ENCODE assay signal across 9 cellular contexts in genomic region chr15:55774113-55774970, GRCh38. TPM values are rescaled to one million over a fixed set of nuclear protein-coding genes. Genes with fewer than 3 reads are reported as not detected.
DNase-seq lines count a peak whose midpoint lies in the region; ATAC-seq and TF ChIP-seq lines count a peak whose summit lies in the region.
"Had no signal": no experiment of that assay in that cellular context is flagged by ENCODE, and none has a peak within 500 bp of the region (broad histone marks: within the 10 kb centered on the region; RNA-seq: fewer than 3 reads in every experiment).

No MANE protein-coding gene starts in this region.

- H3K4me1 ChIP-seq in lower lobe of right lung (no peaks in the 10 kb centered on the region), suprapubic skin (no peaks in the 10 kb centered on the region)

- no peaks in the 10 kb centered on the region for H3K9me3 ChIP-seq in lower lobe of right lung
- H3K9me3 ChIP-seq in suprapubic skin, result no peaks in the 10 kb centered on the region

- H3K27ac ChIP-seq in brain microvascular endothelial cell (no peak overlapping the region), lower lobe of right lung (no peak overlapping the region), suprapubic skin (no peak overlapping the region)

- intact Hi-C loops in lower lobe of right lung (cut with DNase I), result no loop called here

- H3K36me3 ChIP-seq in brain microvascular endothelial cell (replicated peaks), result no peaks in the 10 kb centered on the region
- H3K36me3 ChIP-seq in lower lobe of right lung, result no peaks in the 10 kb centered on the region
- no peaks in the 10 kb centered on the region for H3K36me3 ChIP-seq in suprapubic skin

- CTCF ChIA-PET in T-cell (lab: Charles Lee), result interaction anchor here (0.7 to 1.1 kb wide), 2 partner anchors 23 to 121 kb away, joined by 3 to 5 read pairs; no protein-coding TSS in a partner anchor

- no peaks in the 10 kb centered on the region for H3K4me1 Mint-ChIP-seq in T-cell

- H3K36me3 Mint-ChIP-seq in T-cell, result no peaks in the 10 kb centered on the region

- ATAC-seq in HG03280 (IDR thresholded peaks at IDR 0.05; ENCODE audit: unreplicated experiment) (peak; percentile 65), T-cell (replicated peaks in 1 of 4) (peak in 1 of 4 experiments; percentile 32), lower lobe of right lung (peak; percentile 59 to 80)

- peak; percentile 74 for TF ChIP-seq CTCF in brain microvascular endothelial cell (IDR thresholded peaks at IDR 0.05; ENCODE audit: low read depth, low read length, missing control alignments)
- TF ChIP-seq CTCF in lower lobe of right lung (IDR thresholded peaks at IDR 0.05), result peak; percentile 76
- peak in 1 of 2 donors; percentile 64 for TF ChIP-seq CTCF in suprapubic skin (IDR thresholded peaks at IDR 0.05)

- WGBS in suprapubic skin, result 67% methylated on average over 9 of the region's 9 CpGs

- H3K4me3 Mint-ChIP-seq in T-cell, result no peak overlapping the region

- in situ Hi-C loops in brain microvascular endothelial cell (cut with HindIII; ENCODE audit: low pct_ligation_motif_present, low sequenced_read_pairs), result no loop called here

- TF ChIP-seq EP300 in suprapubic skin (IDR thresholded peaks at IDR 0.05), result no peak

- TF ChIP-seq POLR2A in suprapubic skin (IDR thresholded peaks at IDR 0.05), result no peak

- peaks cover 5 to 28% of the 10 kb centered on the region in 2 donors for H3K27me3 Mint-ChIP-seq in T-cell

- POLR2A ChIA-PET in T-cell (lab: Charles Lee), result no interaction called here

- DNase-seq in NCI-H1436 (lab: John Stamatoyannopoulos, UW) (peak; percentile 11), NCI-H1436 treated with DMSO at 0.1 percent for 48 hours (lab: John Stamatoyannopoulos, UW) (no peak), T-cell (peak in 22 of 34 experiments; percentile 0 to 33 (median 10)), brain microvascular endothelial cell (peak; percentile 44), lower lobe of right lung (no peak), suprapubic skin (ENCODE audit: low spot score in 2 of 2) (no peak)
- DNase-seq in stimulated activated naive CD4-positive, alpha-beta T cell treated with Interleukin-2 at 50 U/mL for 16 hours (lab: John Stamatoyannopoulos, UW), result peak; percentile 28

- H3K27me3 ChIP-seq in brain microvascular endothelial cell (replicated peaks) (no peaks in the 10 kb centered on the region), lower lobe of right lung (ENCODE audit: low read depth) (no peaks in the 10 kb centered on the region), suprapubic skin (no peaks in the 10 kb centered on the region)

- H3K9me3 Mint-ChIP-seq in T-cell, result no peaks in the 10 kb centered on the region
- H3K9me3 Mint-ChIP-seq: activated naive CD4-positive, alpha-beta T cell treated with anti-CD3 and anti-CD28 coated beads, Interleukin-2, amount 50 U/mL, for 72 hours had no signal

- H3K4me3 ChIP-seq in brain microvascular endothelial cell (ENCODE audit: low read depth, low read length) (no peak overlapping the region), lower lobe of right lung (no peak overlapping the region), suprapubic skin (no peak overlapping the region)

- no peak overlapping the region for H3K27ac Mint-ChIP-seq in T-cell
- H3K27ac Mint-ChIP-seq: activated naive CD4-positive, alpha-beta T cell treated with anti-CD3 and anti-CD28 coated beads, Interleukin-2, amount 50 U/mL, for 72 hours had no signal

RNA-seq across cellular contexts. Expression of gene PRTG, which starts 31.4 kb away (rescaled TPM):
- total RNA-seq in T-cell (under 1 TPM in 3 of 5 donors, not detected in 2; 0.06 to 0.16 (median 0.09) TPM), lower lobe of right lung (10.5 TPM), suprapubic skin (under 1 TPM in 3 of 4 donors, not detected in 1; 0.08 to 0.49 (median 0.24) TPM)
- total RNA-seq: activated naive CD4-positive, alpha-beta T cell treated with anti-CD3 and anti-CD28 coated beads, Interleukin-2, amount 50 U/mL, for 72 hours had no signal

Comparison
In these comparisons a context has a peak if more than half of its experiments do, and no peak if none do; other contexts are left out.
1. DNase-seq: peak in NCI-H1436 (single experiment), T-cell (22 of 34), brain microvascular endothelial cell (single experiment) and stimulated activated naive CD4-positive, alpha-beta T cell treated with Interleukin-2 at 50 U/mL for 16 hours (single experiment); none in NCI-H1436 treated with DMSO at 0.1 percent for 48 hours (single experiment), lower lobe of right lung (single experiment) and suprapubic skin (0 of 2).